In genomic region chr1:219713981-219714381, GRCh38 we compare ENCODE assay signal across 1 cellular context.
TF ChIP-seq lines count a peak whose summit lies in the region.

No MANE protein-coding gene starts in this region.

TF ChIP-seq in K562, 482 proteins besides CTCF, POLR2A, EP300 and RAD21 (continued from another document):
- TF ChIP-seq ZBTB33 (CRISPR knock-in tag; IDR thresholded peaks at IDR 0.05): no peak
TF ChIP-seq in K562: peak in this region for 9.
